In the genomic region with DNA sequence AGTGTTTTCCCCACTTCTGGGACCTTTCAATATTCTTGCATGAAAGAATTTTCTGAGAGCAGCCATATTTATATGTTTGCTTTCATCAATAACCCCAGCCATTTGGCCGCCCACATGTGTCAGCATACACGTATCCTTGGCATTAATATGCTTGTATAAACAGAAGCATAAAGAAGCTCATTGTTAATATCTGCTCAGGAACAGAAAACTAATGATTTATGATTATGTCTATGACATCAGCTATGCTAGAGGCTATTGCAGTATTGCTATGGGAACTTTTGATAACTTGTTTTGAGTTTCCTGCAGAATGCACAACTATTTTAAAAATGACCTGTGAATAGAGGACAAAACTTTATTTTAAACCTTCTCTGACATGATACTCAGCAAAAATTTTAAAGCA, we compare ENCODE assay signal across 26 cellular contexts.
DNase-seq lines count a peak whose midpoint lies in the region; ATAC-seq and FAIRE-seq lines count a peak whose summit lies in the region.
"Had no signal": no experiment of that assay in that cellular context is flagged by ENCODE, and none has a peak within 500 bp of the region (broad histone marks: within the 10 kb centered on the region; RNA-seq: fewer than 3 reads in every experiment).

No MANE protein-coding gene starts in this region.

- peak; percentile 62 for FAIRE-seq in islet of Langerhans (lab: Jason Lieb, UNC)
- FAIRE-seq: A549, HepG2 had no signal

- no peaks in the 10 kb centered on the region for H3K36me3 Mint-ChIP-seq in activated T-helper 1 cell treated with anti-CD3 and anti-CD28 coated beads, Interleukin-12 subunit alpha, Interleukin-12 subunit beta, Interleukin-2, Interleukin-4 antibody, amounts not matched to agents 30 ng/mL and 10 ng/mL and 1 ng/mL, durations not matched to agents 14 hours and 24 hours and 36 hours (ENCODE audit: low read depth)

- H3K4me1 Mint-ChIP-seq in activated T-helper 1 cell treated with anti-CD3 and anti-CD28 coated beads, Interleukin-12 subunit alpha, Interleukin-12 subunit beta, Interleukin-2, Interleukin-4 antibody, amounts not matched to agents 30 ng/mL and 10 ng/mL and 1 ng/mL, durations not matched to agents 14 hours and 24 hours and 36 hours (ENCODE audit: low read depth) = no peaks in the 10 kb centered on the region

- H3K4me3 Mint-ChIP-seq in activated T-helper 1 cell treated with anti-CD3 and anti-CD28 coated beads, Interleukin-12 subunit alpha, Interleukin-12 subunit beta, Interleukin-2, Interleukin-4 antibody, amounts not matched to agents 30 ng/mL and 10 ng/mL and 1 ng/mL, durations not matched to agents 14 hours and 24 hours and 36 hours = no peak overlapping the region
- H3K4me3 Mint-ChIP-seq: CD4-positive, alpha-beta T cell had no signal

- H3K27ac Mint-ChIP-seq in activated T-helper 1 cell treated with anti-CD3 and anti-CD28 coated beads, Interleukin-12 subunit alpha, Interleukin-12 subunit beta, Interleukin-2, Interleukin-4 antibody, amounts not matched to agents 30 ng/mL and 10 ng/mL and 1 ng/mL, durations not matched to agents 14 hours and 24 hours and 36 hours = no peak overlapping the region
- H3K27ac Mint-ChIP-seq: CD4-positive, alpha-beta T cell had no signal

- no peaks in the 10 kb centered on the region for H3K27me3 Mint-ChIP-seq in activated T-helper 1 cell treated with anti-CD3 and anti-CD28 coated beads, Interleukin-12 subunit alpha, Interleukin-12 subunit beta, Interleukin-2, Interleukin-4 antibody, amounts not matched to agents 30 ng/mL and 10 ng/mL and 1 ng/mL, durations not matched to agents 14 hours and 24 hours and 36 hours (ENCODE audit: insufficient read depth)
- H3K27me3 Mint-ChIP-seq: CD4-positive, alpha-beta T cell had no signal

- ATAC-seq in HG02870 (IDR thresholded peaks at IDR 0.05; ENCODE audit: unreplicated experiment) = no peak
- ATAC-seq: A549, HepG2 had no signal

- H3K9me3 Mint-ChIP-seq in activated T-helper 1 cell treated with anti-CD3 and anti-CD28 coated beads, Interleukin-12 subunit alpha, Interleukin-12 subunit beta, Interleukin-2, Interleukin-4 antibody, amounts not matched to agents 30 ng/mL and 10 ng/mL and 1 ng/mL, durations not matched to agents 14 hours and 24 hours and 36 hours = no peaks in the 10 kb centered on the region

- intact Hi-C loops in activated T-helper 1 cell treated with anti-CD3 and anti-CD28 coated beads, Interleukin-12 subunit alpha, Interleukin-12 subunit beta, Interleukin-2, Interleukin-4 antibody, amounts not matched to agents 30 ng/mL and 10 ng/mL and 1 ng/mL, durations not matched to agents 14 hours and 24 hours and 36 hours (cut with micrococcal nuclease) = no loop called here

- DNase-seq in NCI-H1417 treated with DMSO at 0.1 percent for 48 hours (lab: John Stamatoyannopoulos, UW) (peak; percentile 29), SW480 (ENCODE audit: low spot score) (peak; percentile 6), NCI-H2196 treated with DMSO at 0.1 percent for 48 hours (lab: John Stamatoyannopoulos, UW; ENCODE audit: unreplicated experiment) (no peak)
- DNase-seq in activated T-helper 1 cell treated with anti-CD3 and anti-CD28 coated beads, Interleukin-12 subunit alpha, Interleukin-12 subunit beta, Interleukin-2, Interleukin-4 antibody, amounts not matched to agents 30 ng/mL and 10 ng/mL and 1 ng/mL, durations not matched to agents 14 hours and 24 hours and 36 hours (ENCODE audit: low spot score) = no peak
- DNase-seq in stimulated activated naive CD4-positive, alpha-beta T cell (lab: John Stamatoyannopoulos, UW) = no peak
- DNase-seq: AML-193; CD4-positive, alpha-beta T cell; COR-L47; DMS53; GM23248; H7; Kasumi-1; MV-4-11; NCI-H1105 treated with DMSO at 0.1 percent for 48 hours; NCI-H1694 treated with DMSO at 0.1 percent for 48 hours; NCI-H2081; NCI-H524; NCI-H774; NK-92 treated with Interleukin-12 subunit alpha and Interleukin-12 subunit beta, amount 100 ng/mL, for 24 hours; PC-9; Right ventricle myocardium superior; RPMI8226 had no signal

Comparison
In these comparisons a context has a peak if more than half of its experiments do, and no peak if none do; other contexts are left out.
1. DNase-seq: peak in NCI-H1417 treated with DMSO at 0.1 percent for 48 hours (single experiment) and SW480 (single experiment); none in NCI-H2196 treated with DMSO at 0.1 percent for 48 hours (single experiment), activated T-helper 1 cell treated with anti-CD3 and anti-CD28 coated beads, Interleukin-12 subunit alpha, Interleukin-12 subunit beta, Interleukin-2, Interleukin-4 antibody, amounts not matched to agents 30 ng/mL and 10 ng/mL and 1 ng/mL, durations not matched to agents 14 hours and 24 hours and 36 hours (single experiment) and stimulated activated naive CD4-positive, alpha-beta T cell (0 of 6).